ENCODE assay signal across 26 cellular contexts in genomic region chr6:29678114-29678513, GRCh38. TPM values are rescaled to one million over a fixed set of nuclear protein-coding genes. Genes with fewer than 3 reads are reported as not detected.
A peak's percentile ranks its signal among the peaks of the same experiment; 100 is the strongest.
DNase-seq lines count a peak whose midpoint lies in the region; ATAC-seq, FAIRE-seq and TF ChIP-seq lines count a peak whose summit lies in the region.
"Had no signal": no experiment of that assay in that cellular context is flagged by ENCODE, and none has a peak within 500 bp of the region (broad histone marks: within the 10 kb centered on the region; RNA-seq: fewer than 3 reads in every experiment).

No MANE protein-coding gene starts in this region.

- H3K4me1 ChIP-seq in HUES48 (ENCODE audit: control insufficient read depth, insufficient read depth, low read length), result peaks cover 22% of the 10 kb centered on the region
- peaks cover 0 to 9% of the 10 kb centered on the region in 2 experiments; a peak in 2 of 5 replicates for H3K4me1 ChIP-seq in K562 (replicated peaks in 1 of 2; ENCODE audit: control insufficient read depth in 2 of 2, insufficient read depth in 2 of 2, low read length in 2 of 2)
- no peaks in the 10 kb centered on the region for H3K4me1 ChIP-seq in mesendoderm (ENCODE audit: control insufficient read depth, low read depth, low read length)
- H3K4me1 ChIP-seq in kidney (ENCODE audit: control insufficient read depth in 1 of 2, insufficient read depth in 1 of 2, low read depth in 1 of 2, low read length in 2 of 2), result no peaks in the 10 kb centered on the region
- H3K4me1 ChIP-seq: gastrocnemius medialis, HAP-1, psoas muscle, testis had no signal

- no peak for TF ChIP-seq EP300 in K562 (IDR thresholded peaks at IDR 0.05; ENCODE audit: low read length)

- no peak overlapping the region for H3K56ac ChIP-seq in mesendoderm (ENCODE audit: low read length)

- no peaks in the 10 kb centered on the region for H3K9me1 ChIP-seq in K562 (ENCODE audit: control insufficient read depth, insufficient read depth, low read length)

- TF ChIP-seq RAD21 in K562 (CRISPR knock-in tag; conservative IDR thresholded peaks at IDR 0.05 in 1 of 2, IDR thresholded peaks at IDR 0.05 in 1 of 2), result no peak

- no peak for ATAC-seq in K562
- ATAC-seq: gastrocnemius medialis, psoas muscle, SK-N-SH treated with all-trans-retinoic acid at 6 μM for 48 hours had no signal

- H3K36me3 ChIP-seq in HUES48 (ENCODE audit: control insufficient read depth, insufficient read depth, low read length), result no peaks in the 10 kb centered on the region
- H3K36me3 ChIP-seq in K562 (ENCODE audit: control insufficient read depth, insufficient read depth, low read length), result no peaks in the 10 kb centered on the region
- H3K36me3 ChIP-seq in mesendoderm (ENCODE audit: control insufficient read depth, insufficient read depth, low read length), result no peaks in the 10 kb centered on the region
- no peaks in the 10 kb centered on the region for H3K36me3 ChIP-seq in kidney (ENCODE audit: control insufficient read depth in 1 of 2, insufficient read depth in 2 of 2, low read length in 2 of 2)
- H3K36me3 ChIP-seq: gastrocnemius medialis, HAP-1 had no signal

- no peak overlapping the region for H4K5ac ChIP-seq in mesendoderm (ENCODE audit: low read length)

- WGBS in K562 (ENCODE audit: insufficient coverage, low coverage, missing lambda C conversion rate), result 0% methylated on average over 5 of the region's 5 CpGs
- no CpG with 5 or more reads among the region's 5 CpGs for WGBS in mesendoderm (ENCODE audit: extremely low coverage, insufficient coverage, low lambda C conversion rate)

- no peak overlapping the region for H2BK5ac ChIP-seq in mesendoderm (ENCODE audit: low read length)

- H3K79me2 ChIP-seq in K562 (ENCODE audit: control insufficient read depth, insufficient read depth, low read length), result no peaks in the 10 kb centered on the region
- no peaks in the 10 kb centered on the region for H3K79me2 ChIP-seq in mesendoderm (ENCODE audit: control insufficient read depth, insufficient read depth, low read length)

- no peak overlapping the region for H3K23ac ChIP-seq in mesendoderm (ENCODE audit: low read length)

- POLR2A ChIA-PET in K562 (lab: Yijun Ruan, JAX), result no interaction called here

- H3K27me3 ChIP-seq in HUES48 (ENCODE audit: control insufficient read depth, insufficient read depth, low read length) (no peaks in the 10 kb centered on the region), K562 (ENCODE audit: control insufficient read depth in 2 of 2, insufficient read depth in 2 of 2, low read length in 2 of 2) (peaks cover 22 to 40% of the 10 kb centered on the region in 2 experiments; a peak in 4 of 5 replicates), mesendoderm (ENCODE audit: insufficient read depth, low read length, poor library complexity) (no peaks in the 10 kb centered on the region)
- H3K27me3 ChIP-seq: testis had no signal

- intact Hi-C loops in K562 (cut with micrococcal nuclease), result no loop called here
- intact Hi-C loops in kidney (cut with DNase I), result no loop called here

- FAIRE-seq in K562 (lab: Jason Lieb, UNC), result peak; percentile 46
- no peak for FAIRE-seq in kidney (lab: Jason Lieb, UNC)
- FAIRE-seq in urothelium cell line (lab: Jason Lieb, UNC), result no peak

- H3K9me3 ChIP-seq in HUES48 (ENCODE audit: control insufficient read depth, insufficient read depth, low read length) (no peaks in the 10 kb centered on the region), K562 (replicated peaks; ENCODE audit: control insufficient read depth, insufficient read depth, low read depth, low read length) (no peaks in the 10 kb centered on the region), kidney (ENCODE audit: control insufficient read depth in 1 of 2, low read length in 2 of 2) (no peaks in the 10 kb centered on the region)
- H3K9me3 ChIP-seq: gastrocnemius medialis, HAP-1, psoas muscle, testis had no signal

- no peak overlapping the region for H3K18ac ChIP-seq in mesendoderm (ENCODE audit: low read length)

- no peak overlapping the region for H3K4ac ChIP-seq in mesendoderm (ENCODE audit: low read depth, low read length)

- no peak overlapping the region for H3K9ac ChIP-seq in HUES48 (ENCODE audit: low read depth, low read length)
- no peak overlapping the region for H3K9ac ChIP-seq in K562 (ENCODE audit: insufficient read depth in 1 of 2, low read depth in 2 of 2, low read length in 2 of 2)
- no peak overlapping the region for H3K9ac ChIP-seq in mesendoderm (ENCODE audit: low read length)
- no peak overlapping the region for H3K9ac ChIP-seq in kidney (ENCODE audit: low read length in 2 of 2)

- H3K4me3 ChIP-seq in HUES48 (ENCODE audit: low read depth, low read length) (no peak overlapping the region), K562 (no peak overlapping the region), mesendoderm (ENCODE audit: low read length) (no peak overlapping the region), kidney (ENCODE audit: low read length in 2 of 2) (no peak overlapping the region)
- H3K4me3 ChIP-seq: gastrocnemius medialis, HAP-1, psoas muscle, testis had no signal

- H3K4me2 ChIP-seq in K562 (ENCODE audit: insufficient read depth, low read length) (no peak overlapping the region), mesendoderm (ENCODE audit: low read length) (no peak overlapping the region)

- no peak overlapping the region for H2AK5ac ChIP-seq in mesendoderm (ENCODE audit: low read length)

- no peak for TF ChIP-seq POLR2A in K562 (conservative IDR thresholded peaks at IDR 0.05)

- no peak overlapping the region for H4K8ac ChIP-seq in mesendoderm (ENCODE audit: low read depth, low read length)

- no peak for TF ChIP-seq CTCF in K562 (IDR thresholded peaks at IDR 0.05 in 2 of 3, conservative IDR thresholded peaks at IDR 0.05 in 1 of 3; ENCODE audit: insufficient read depth in 2 of 3, low read depth in 1 of 3, low read length in 3 of 3)
- TF ChIP-seq CTCF in kidney (IDR thresholded peaks at IDR 0.05; ENCODE audit: borderline replicate concordance, extremely low read depth, insufficient read depth), result no peak

- BruUV-seq in K562 (replicated peaks; lab: Mats Ljungman, UMichigan), result no TSS peak

- in situ Hi-C loops in K562 (cut with MboI), result no loop called here

- CTCF ChIA-PET in K562 (lab: Yijun Ruan, JAX; ENCODE audit: low intra/inter-chr PET ratio), result no interaction called here

- H2BK15ac ChIP-seq in mesendoderm (replicated peaks; ENCODE audit: low read depth), result no peak overlapping the region

- H3K79me1 ChIP-seq in mesendoderm (ENCODE audit: low read length), result no peaks in the 10 kb centered on the region

- H4K20me1 ChIP-seq in K562 (replicated peaks; ENCODE audit: control insufficient read depth, insufficient read depth, low read length), result no peaks in the 10 kb centered on the region

- peak; percentile 39 for DNase-seq in ELR (ENCODE audit: low read depth)
- DNase-seq in K562 (ENCODE audit: extremely low read depth in 1 of 4, low spot score in 3 of 4), result no peak
- peak; percentile 79 for DNase-seq in kidney tubule cell (ENCODE audit: low spot score)
- DNase-seq in mesendoderm, result no peak
- no peak for DNase-seq in kidney
- no peak for DNase-seq in urothelium cell line (ENCODE audit: low spot score)
- DNase-seq: activated CD4-positive, alpha-beta T cell treated with anti-CD3 and anti-CD28 coated beads, Interleukin-2, amount 50 U/mL, for 4 hours; activated gamma-delta T cell; CD4-positive, alpha-beta memory T cell; erythroblast; gastrocnemius medialis; GF-D8; hypothalamus; NCI-H1092; NCI-H2029; NCI-H446 treated with DMSO at 0.1 percent for 48 hours; psoas muscle; stimulated activated CD4-positive, alpha-beta T cell treated with anti-CD3 and anti-CD28 coated beads, Interleukin-1b, Interleukin-23, amount 100 ng/mL, for 48 hours; testis had no signal

- no peak overlapping the region for H2BK120ac ChIP-seq in mesendoderm (ENCODE audit: low read depth, low read length)

- peak overlapping the region; percentile 54 for H3K27ac ChIP-seq in HUES48 (ENCODE audit: low read depth, low read length)
- no peak overlapping the region for H3K27ac ChIP-seq in K562 (ENCODE audit: extremely low read depth, low read depth, low read length)
- no peak overlapping the region for H3K27ac ChIP-seq in mesendoderm (ENCODE audit: low read depth, low read length)
- H3K27ac ChIP-seq in kidney (ENCODE audit: low read depth in 2 of 2, low read length in 2 of 2), result no peak overlapping the region
- H3K27ac ChIP-seq: gastrocnemius medialis, psoas muscle, testis had no signal

- no peak overlapping the region for H2AFZ ChIP-seq in K562 (ENCODE audit: low read depth, low read length)

RNA-seq across cellular contexts. Expression of gene ZFP57, which starts 2.8 kb away (rescaled TPM):
- 0.14 TPM in 1 of 2 replicates, not detected in the other for total RNA-seq in K562 (2011; cell fraction: chromatin; rRNA removed; ENCODE audit: low replicate concordance)
- total RNA-seq in K562 (2011; cell fraction: nucleolus; rRNA removed), result not detected in 2 replicates
- total RNA-seq in K562 (2011; cell fraction: nucleoplasm; rRNA removed), result not detected in 2 replicates
- total RNA-seq in K562 (2014; rRNA removed) (0.20 and 0.23 TPM in 2 replicates), K562 (2014; rRNA removed; fragmentation: Illumina TruSeq; extraction: Trizol) (0.13 and 0.22 TPM in 2 replicates), K562 (2015; rRNA removed; fragmentation: Illumina TruSeq; extraction: Trizol) (0.07 TPM in 1 of 2 replicates, not detected in the other), K562 (2021) (0.13 TPM in 2 replicates), kidney (1.1 TPM)
- polyA plus RNA-seq in K562 (2011; rRNA removed) (0.04 TPM in 1 of 2 replicates, not detected in the other), K562 (2014; fragmentation: Illumina TruSeq; extraction: Trizol) (0.10 and 0.28 TPM in 2 replicates), K562 (2014; fragmentation: Nextera tagmentation; extraction: Ambion mirVana) (under 1 TPM; 0.07 to 0.11 TPM), K562 (2014; rRNA removed) (0.09 and 0.28 TPM in 2 replicates), kidney (ENCODE audit: insufficient read depth, low read depth, low replicate concordance) (not detected)
- not detected in 2 replicates for polyA plus RNA-seq in K562 (2011; cell fraction: cytosol; rRNA removed)
- polyA plus RNA-seq in K562 (2011; cell fraction: nucleus; rRNA removed), result not detected in 2 replicates
- polyA plus RNA-seq in K562 (2012), result 0.05 and 0.15 TPM in 2 replicates
- not detected in 2 replicates for polyA minus RNA-seq in K562 (2011; rRNA and poly(A)+ RNA removed)
- not detected in 2 replicates for polyA minus RNA-seq in K562 (2011; cell fraction: cytosol; rRNA and poly(A)+ RNA removed)
- polyA minus RNA-seq in K562 (2011; cell fraction: nucleus; rRNA and poly(A)+ RNA removed), result not detected in 2 replicates
- polyA plus RNA-seq in mesendoderm (2013, experiment 1 of 2), result 1.5 TPM
- polyA plus RNA-seq in mesendoderm (2013, experiment 2 of 2), result 1.4 TPM
- total RNA-seq: CD4-positive, alpha-beta memory T cell; HT-29; psoas muscle; RPMI7951; skeletal muscle tissue had no signal

RNA-seq across cellular contexts. Expression of gene MOG, which starts 21.2 kb away (rescaled TPM):
- 0.48 TPM in 1 of 2 replicates, not detected in the other for total RNA-seq in K562 (2011; cell fraction: chromatin; rRNA removed; ENCODE audit: low replicate concordance)
- not detected in 2 replicates for total RNA-seq in K562 (2011; cell fraction: nucleolus; rRNA removed)
- total RNA-seq in K562 (2011; cell fraction: nucleoplasm; rRNA removed), result 0.15 TPM in 1 of 2 replicates, not detected in the other
- total RNA-seq in K562 (2014; rRNA removed) (not detected in 2 replicates), K562 (2014; rRNA removed; fragmentation: Illumina TruSeq; extraction: Trizol) (not detected in 2 replicates), K562 (2015; rRNA removed; fragmentation: Illumina TruSeq; extraction: Trizol) (not detected in 2 replicates), K562 (2021) (not detected in 2 replicates), kidney (not detected)
- polyA plus RNA-seq in K562 (2011; rRNA removed) (not detected in 2 replicates), K562 (2014; fragmentation: Illumina TruSeq; extraction: Trizol) (not detected in 2 replicates), K562 (2014; fragmentation: Nextera tagmentation; extraction: Ambion mirVana) (not detected), K562 (2014; rRNA removed) (not detected in 2 replicates), kidney (ENCODE audit: insufficient read depth, low read depth, low replicate concordance) (not detected)
- polyA plus RNA-seq in K562 (2011; cell fraction: cytosol; rRNA removed), result not detected in 2 replicates
- polyA plus RNA-seq in K562 (2011; cell fraction: nucleus; rRNA removed), result not detected in 2 replicates
- not detected in 2 replicates for polyA plus RNA-seq in K562 (2012)
- polyA minus RNA-seq in K562 (2011; rRNA and poly(A)+ RNA removed), result not detected in 2 replicates
- polyA minus RNA-seq in K562 (2011; cell fraction: cytosol; rRNA and poly(A)+ RNA removed), result not detected in 2 replicates
- not detected in 2 replicates for polyA minus RNA-seq in K562 (2011; cell fraction: nucleus; rRNA and poly(A)+ RNA removed)
- 0.37 TPM for polyA plus RNA-seq in mesendoderm (2013, experiment 1 of 2)
- polyA plus RNA-seq in mesendoderm (2013, experiment 2 of 2), result 0.32 TPM
- total RNA-seq: CD4-positive, alpha-beta memory T cell; gastrocnemius medialis; HT-29; kidney epithelial cell; psoas muscle; RPMI7951; skeletal muscle tissue had no signal
- polyA plus RNA-seq: CD4-positive, alpha-beta memory T cell had no signal

RNA-seq across cellular contexts. Expression of gene HLA-F, which starts 45.1 kb away (rescaled TPM):
- total RNA-seq in K562 (2011; cell fraction: chromatin; rRNA removed; ENCODE audit: low replicate concordance), result not detected in 2 replicates
- total RNA-seq in K562 (2011; cell fraction: nucleolus; rRNA removed), result not detected in 2 replicates
- not detected in 2 replicates for total RNA-seq in K562 (2011; cell fraction: nucleoplasm; rRNA removed)
- total RNA-seq in K562 (2014; rRNA removed), result not detected in 2 replicates
- not detected in 2 replicates for total RNA-seq in K562 (2014; rRNA removed; fragmentation: Illumina TruSeq; extraction: Trizol)
- not detected in 2 replicates for total RNA-seq in K562 (2015; rRNA removed; fragmentation: Illumina TruSeq; extraction: Trizol)
- total RNA-seq in K562 (2021), result 0.40 and 0.89 TPM in 2 replicates
- polyA plus RNA-seq in K562 (2011; rRNA removed), result not detected in 2 replicates
- not detected in 2 replicates for polyA plus RNA-seq in K562 (2011; cell fraction: cytosol; rRNA removed)
- polyA plus RNA-seq in K562 (2011; cell fraction: nucleus; rRNA removed), result not detected in 2 replicates
- 0.43 and 1.1 TPM in 2 replicates for polyA plus RNA-seq in K562 (2012)
- polyA plus RNA-seq in K562 (2014; fragmentation: Illumina TruSeq; extraction: Trizol), result not detected in 2 replicates
- under 1 TPM; 0.46 to 0.76 TPM for polyA plus RNA-seq in K562 (2014; fragmentation: Nextera tagmentation; extraction: Ambion mirVana)
- polyA plus RNA-seq in K562 (2014; rRNA removed), result 0.15 TPM in 1 of 2 replicates, not detected in the other
- polyA minus RNA-seq in K562 (2011; rRNA and poly(A)+ RNA removed), result not detected in 2 replicates
- not detected in 2 replicates for polyA minus RNA-seq in K562 (2011; cell fraction: cytosol; rRNA and poly(A)+ RNA removed)
- not detected in 2 replicates for polyA minus RNA-seq in K562 (2011; cell fraction: nucleus; rRNA and poly(A)+ RNA removed)
- 2.0 TPM for polyA plus RNA-seq in mesendoderm (2013, experiment 1 of 2)
- polyA plus RNA-seq in mesendoderm (2013, experiment 2 of 2), result 1.8 TPM
- 87.8 TPM for total RNA-seq in kidney
- polyA plus RNA-seq in kidney (ENCODE audit: insufficient read depth, low read depth, low replicate concordance), result 52.1 TPM

RNA-seq across cellular contexts. Expression of gene GABBR1, which starts 45.1 kb away (rescaled TPM):
- total RNA-seq in K562 (2011; cell fraction: chromatin; rRNA removed; ENCODE audit: low replicate concordance), result 315 and 347 TPM in 2 replicates
- 122 and 127 TPM in 2 replicates for total RNA-seq in K562 (2011; cell fraction: nucleolus; rRNA removed)
- 213 and 355 TPM in 2 replicates for total RNA-seq in K562 (2011; cell fraction: nucleoplasm; rRNA removed)
- total RNA-seq in K562 (2014; rRNA removed) (8.4 and 13.8 TPM in 2 replicates), K562 (2014; rRNA removed; fragmentation: Illumina TruSeq; extraction: Trizol) (13.8 and 18.0 TPM in 2 replicates), K562 (2015; rRNA removed; fragmentation: Illumina TruSeq; extraction: Trizol) (20.8 and 24.1 TPM in 2 replicates), K562 (2021) (32.0 and 43.6 TPM in 2 replicates), kidney (46.7 TPM)
- polyA plus RNA-seq in K562 (2011; rRNA removed) (32.0 and 38.1 TPM in 2 replicates), K562 (2014; fragmentation: Illumina TruSeq; extraction: Trizol) (30.7 and 39.5 TPM in 2 replicates), K562 (2014; fragmentation: Nextera tagmentation; extraction: Ambion mirVana) (1 to 10 TPM; 2.2 to 2.4 TPM), K562 (2014; rRNA removed) (42.1 and 48.3 TPM in 2 replicates), kidney (ENCODE audit: insufficient read depth, low read depth, low replicate concordance) (12.7 TPM)
- polyA plus RNA-seq in K562 (2011; cell fraction: cytosol; rRNA removed), result 26.4 and 34.1 TPM in 2 replicates
- polyA plus RNA-seq in K562 (2011; cell fraction: nucleus; rRNA removed), result 333 and 428 TPM in 2 replicates
- 38.3 and 56.3 TPM in 2 replicates for polyA plus RNA-seq in K562 (2012)
- polyA minus RNA-seq in K562 (2011; rRNA and poly(A)+ RNA removed), result 28.2 and 30.1 TPM in 2 replicates
- 8.6 and 13.7 TPM in 2 replicates for polyA minus RNA-seq in K562 (2011; cell fraction: cytosol; rRNA and poly(A)+ RNA removed)
- polyA minus RNA-seq in K562 (2011; cell fraction: nucleus; rRNA and poly(A)+ RNA removed), result 61.4 and 72.4 TPM in 2 replicates
- polyA plus RNA-seq in mesendoderm (2013, experiment 1 of 2), result 27.2 TPM
- 27.5 TPM for polyA plus RNA-seq in mesendoderm (2013, experiment 2 of 2)

Comparison
In these comparisons a context has a peak if more than half of its experiments do, and no peak if none do; other contexts are left out.
1. DNase-seq: peak in ELR (single experiment) and kidney tubule cell (single experiment); none in K562 (0 of 4), mesendoderm (single experiment), kidney (single experiment) and urothelium cell line (single experiment).
2. RNA of gene HLA-F, which starts 45.1 kb away (total RNA-seq): 87.8 TPM in kidney (single experiment); 0.40 to 0.89 TPM in K562; every median in the first group is over 10 times any median in the second.